ENCODE assay signal across 12 cellular contexts in genomic region chr18:43847164-43848091, GRCh38.
DNase-seq lines count a peak whose midpoint lies in the region; ATAC-seq, FAIRE-seq and TF ChIP-seq lines count a peak whose summit lies in the region.
"Had no signal": no experiment of that assay in that cellular context is flagged by ENCODE, and none has a peak within 500 bp of the region (broad histone marks: within the 10 kb centered on the region; RNA-seq: fewer than 3 reads in every experiment).

No MANE protein-coding gene starts in this region.

- intact Hi-C loops in IMR-90 (cut with micrococcal nuclease), result no loop called here
- intact Hi-C loops in endothelial cell of umbilical vein (cut with micrococcal nuclease), result no loop called here
- intact Hi-C loops in CD4-positive, alpha-beta memory T cell (cut with micrococcal nuclease), result no loop called here
- intact Hi-C loops in activated CD4-positive, alpha-beta T cell treated with anti-CD3 and anti-CD28 coated beads, Interleukin-2, amount 10 ng/mL, durations not matched to agents 24 days and 14 days (cut with micrococcal nuclease), result no loop called here

- ATAC-seq in IMR-90 (ENCODE audit: low read depth), result peak; percentile 76
- ATAC-seq: naive thymus-derived CD4-positive, alpha-beta T cell had no signal

- H4K91ac ChIP-seq in IMR-90 (ENCODE audit: insufficient read depth, low read depth, low read length), result no peak overlapping the region

- H3K27ac ChIP-seq in AG04450 (ENCODE audit: low read depth, low read length) (peak overlapping the region; percentile 65), IMR-90 (ENCODE audit: insufficient read depth, low read length) (peak overlapping the region; percentile 98; the same call in 1 of the 2 replicates), endothelial cell of umbilical vein (ENCODE audit: insufficient read depth, low read depth, low read length) (no peak overlapping the region)
- H3K27ac ChIP-seq in CD4-positive, alpha-beta memory T cell (ENCODE audit: low read depth, low read length), result no peak overlapping the region

- peaks cover 2% of the 10 kb centered on the region; the same call in 1 of the 2 replicates for H3K4me1 ChIP-seq in IMR-90 (ENCODE audit: control insufficient read depth, insufficient read depth, low read length)
- H3K4me1 ChIP-seq in endothelial cell of umbilical vein (ENCODE audit: control insufficient read depth, extremely low read depth, insufficient read depth, low read length), result no peaks in the 10 kb centered on the region
- H3K4me1 ChIP-seq in neuron (ENCODE audit: insufficient read depth, low read length), result peaks cover 7% of the 10 kb centered on the region
- no peaks in the 10 kb centered on the region for H3K4me1 ChIP-seq in CD4-positive, alpha-beta memory T cell (ENCODE audit: insufficient read depth, low read length)

- H3K27me3 Mint-ChIP-seq in CD4-positive, alpha-beta memory T cell, result no peaks in the 10 kb centered on the region
- H3K27me3 Mint-ChIP-seq in activated CD4-positive, alpha-beta T cell treated with anti-CD3 and anti-CD28 coated beads, Interleukin-2, amount 10 ng/mL, durations not matched to agents 24 days and 14 days, result no peaks in the 10 kb centered on the region
- H3K27me3 Mint-ChIP-seq: CD4-positive, CD25-positive, alpha-beta regulatory T cell; naive thymus-derived CD4-positive, alpha-beta T cell had no signal

- H3K36me3 Mint-ChIP-seq in CD4-positive, alpha-beta memory T cell, result no peaks in the 10 kb centered on the region
- H3K36me3 Mint-ChIP-seq in activated CD4-positive, alpha-beta T cell treated with anti-CD3 and anti-CD28 coated beads, Interleukin-2, amount 10 ng/mL, durations not matched to agents 24 days and 14 days (ENCODE audit: low read depth), result no peaks in the 10 kb centered on the region
- H3K36me3 Mint-ChIP-seq: CD4-positive, CD25-positive, alpha-beta regulatory T cell; naive thymus-derived CD4-positive, alpha-beta T cell had no signal

- H2AK5ac ChIP-seq in IMR-90 (ENCODE audit: low read depth, low read length), result no peak overlapping the region

- no peaks in the 10 kb centered on the region for H3K27me3 ChIP-seq in AG04450 (ENCODE audit: control insufficient read depth, insufficient read depth, low read length)
- no peaks in the 10 kb centered on the region for H3K27me3 ChIP-seq in IMR-90 (ENCODE audit: control insufficient read depth, insufficient read depth, low read length)
- no peaks in the 10 kb centered on the region for H3K27me3 ChIP-seq in endothelial cell of umbilical vein (ENCODE audit: control insufficient read depth in 2 of 2, insufficient read depth in 2 of 2, low read length in 2 of 2)
- H3K27me3 ChIP-seq in neuron (ENCODE audit: insufficient read depth, low read length), result no peaks in the 10 kb centered on the region
- H3K27me3 ChIP-seq in CD4-positive, alpha-beta memory T cell (ENCODE audit: insufficient read depth, low read length), result no peaks in the 10 kb centered on the region

- peak overlapping the region; percentile 49 to 73; a peak in 3 of 4 replicates for H4K8ac ChIP-seq in IMR-90 (ENCODE audit: low read depth in 2 of 2, low read length in 2 of 2)

- H2BK5ac ChIP-seq in IMR-90 (ENCODE audit: low read depth, low read length, poor library complexity, severe bottlenecking), result no peak overlapping the region

- H3K18ac ChIP-seq in IMR-90 (ENCODE audit: low read depth, low read length), result peak overlapping the region; percentile 78; the same call in 1 of the 2 replicates

- peak overlapping the region; percentile 78; the same call in 1 of the 2 replicates for H4K5ac ChIP-seq in IMR-90 (ENCODE audit: low read depth, low read length)

- no peaks in the 10 kb centered on the region for H3K79me1 ChIP-seq in IMR-90 (ENCODE audit: low read depth in 1 of 2, low read length in 2 of 2)

- BruUV-seq in IMR-90 (replicated peaks; lab: Mats Ljungman, UMichigan) (no TSS peak), endothelial cell of umbilical vein (replicated peaks; lab: Mats Ljungman, UMichigan) (no TSS peak)

- dilution Hi-C loops in IMR-90 (cut with HindIII; ENCODE audit: low sequenced_read_pairs, unreplicated experiment), result no loop called here
- dilution Hi-C loops in endothelial cell of umbilical vein (cut with MboI; ENCODE audit: extremely low pct_ligation_motif_present, low sequenced_read_pairs), result no loop called here

- peak overlapping the region; percentile 83 for H2BK120ac ChIP-seq in IMR-90 (ENCODE audit: low read depth, low read length)

- TF ChIP-seq POLR2A in IMR-90 (IDR thresholded peaks at IDR 0.05; ENCODE audit: low read depth, low read length) (no peak), endothelial cell of umbilical vein (IDR thresholded peaks at IDR 0.05; ENCODE audit: low read depth, low read length) (no peak)

- WGBS in IMR-90 (ENCODE audit: extremely low coverage in 2 of 2, insufficient read length in 1 of 2), 2 experiments, result no CpG with 5 or more reads among the region's 8 CpGs

- peak overlapping the region; percentile 11; the same call in 1 of the 3 replicates for H2BK15ac ChIP-seq in IMR-90 (ENCODE audit: low read depth, low read length)

- H2BK20ac ChIP-seq in IMR-90 (ENCODE audit: low read depth, low read length), result peak overlapping the region; percentile 77

- H3K27ac Mint-ChIP-seq in CD4-positive, alpha-beta memory T cell, result no peak overlapping the region
- no peak overlapping the region for H3K27ac Mint-ChIP-seq in activated CD4-positive, alpha-beta T cell treated with anti-CD3 and anti-CD28 coated beads, Interleukin-2, amount 10 ng/mL, durations not matched to agents 24 days and 14 days
- H3K27ac Mint-ChIP-seq: CD4-positive, CD25-positive, alpha-beta regulatory T cell; HFFc6; naive thymus-derived CD4-positive, alpha-beta T cell had no signal

- no peak for FAIRE-seq in endothelial cell of umbilical vein (lab: Jason Lieb, UNC)

- peak overlapping the region; percentile 30; the same call in 1 of the 2 replicates for H3K56ac ChIP-seq in IMR-90 (ENCODE audit: extremely low read depth, insufficient read depth, low read length)

- H3K4me3 Mint-ChIP-seq in CD4-positive, alpha-beta memory T cell, result no peak overlapping the region
- H3K4me3 Mint-ChIP-seq in activated CD4-positive, alpha-beta T cell treated with anti-CD3 and anti-CD28 coated beads, Interleukin-2, amount 10 ng/mL, durations not matched to agents 24 days and 14 days, result no peak overlapping the region
- H3K4me3 Mint-ChIP-seq: CD4-positive, CD25-positive, alpha-beta regulatory T cell; HFFc6; naive thymus-derived CD4-positive, alpha-beta T cell had no signal

- in situ Hi-C loops in IMR-90 (cut with MboI; ENCODE audit: low sequenced_read_pairs), result no loop called here

- TF ChIP-seq RAD21 in IMR-90 (IDR thresholded peaks at IDR 0.05; ENCODE audit: low read length), result no peak

- H2AFZ ChIP-seq in IMR-90 (replicated peaks; ENCODE audit: low read length, poor library complexity) (no peak overlapping the region), endothelial cell of umbilical vein (ENCODE audit: low read depth, low read length) (no peak overlapping the region), neuron (ENCODE audit: low read depth, low read length) (peak overlapping the region; percentile 99)

- H3K4me3 ChIP-seq in AG04450 (ENCODE audit: low read depth, low read length), result no peak overlapping the region
- H3K4me3 ChIP-seq in IMR-90 (ENCODE audit: insufficient read depth, low read depth, low read length), result no peak overlapping the region
- no peak overlapping the region for H3K4me3 ChIP-seq in endothelial cell of umbilical vein (replicated peaks in 1 of 3; ENCODE audit: insufficient read depth in 1 of 3, low read depth in 1 of 3, low read length in 3 of 3)
- H3K4me3 ChIP-seq in neuron (ENCODE audit: low read length), result no peak overlapping the region
- no peak overlapping the region for H3K4me3 ChIP-seq in CD4-positive, alpha-beta memory T cell (ENCODE audit: low read length in 2 of 2)

- peak overlapping the region; percentile 48; the same call in 1 of the 2 replicates for H3K4ac ChIP-seq in IMR-90 (ENCODE audit: low read depth, low read length)

- POLR2A ChIA-PET in AG04450 (lab: Yijun Ruan, JAX) (interaction anchor here (0.6 kb wide), 1 partner anchor 57 kb away, joined by 3 read pairs; no protein-coding TSS in a partner anchor), IMR-90 (lab: Charles Lee; ENCODE audit: unreplicated experiment) (no interaction called here), endothelial cell of umbilical vein (lab: Charles Lee) (no interaction called here)
- POLR2A ChIA-PET in CD4-positive, alpha-beta memory T cell (lab: Charles Lee; ENCODE audit: partially characterized antibody), result no interaction called here

- no peaks in the 10 kb centered on the region for H4K20me1 ChIP-seq in IMR-90 (ENCODE audit: insufficient read depth, low read length)
- H4K20me1 ChIP-seq in endothelial cell of umbilical vein (replicated peaks; ENCODE audit: control insufficient read depth, extremely low read depth, insufficient read depth, low read length), result no peaks in the 10 kb centered on the region

- peak; percentile 6 for DNase-seq in AG04450 (ENCODE audit: low read depth, low spot score)
- DNase-seq in IMR-90, result peak; percentile 22
- peak; percentile 33 for DNase-seq in endothelial cell of umbilical vein (ENCODE audit: low read depth, low spot score)
- DNase-seq in CD4-positive, alpha-beta memory T cell, result no peak
- DNase-seq in activated CD4-positive, alpha-beta T cell treated with anti-CD3 and anti-CD28 coated beads, Interleukin-2, amount 10 ng/mL, durations not matched to agents 24 days and 14 days, result no peak
- no peak for DNase-seq in OCI-M2 (lab: John Stamatoyannopoulos, UW; ENCODE audit: unreplicated experiment)
- no peak for DNase-seq in NCI-H2029 (lab: John Stamatoyannopoulos, UW)
- DNase-seq: CD4-positive, CD25-positive, alpha-beta regulatory T cell; HFFc6; naive thymus-derived CD4-positive, alpha-beta T cell; NCI-H524 had no signal

- H3K9me3 Mint-ChIP-seq in CD4-positive, alpha-beta memory T cell, result peaks cover 0 to 15% (median 8%) of the 10 kb centered on the region in 8 donors
- no peaks in the 10 kb centered on the region for H3K9me3 Mint-ChIP-seq in activated CD4-positive, alpha-beta T cell treated with anti-CD3 and anti-CD28 coated beads, Interleukin-2, amount 10 ng/mL, durations not matched to agents 24 days and 14 days

- H3K23ac ChIP-seq in IMR-90 (ENCODE audit: low read depth, low read length), result peak overlapping the region; percentile 82; the same call in 1 of the 2 replicates

- peak overlapping the region; percentile 73 for H3K4me2 ChIP-seq in IMR-90 (ENCODE audit: low read depth, low read length)
- no peak overlapping the region for H3K4me2 ChIP-seq in endothelial cell of umbilical vein (ENCODE audit: insufficient read depth, low read length)

- H3K9me3 ChIP-seq in AG04450 (ENCODE audit: control insufficient read depth, insufficient read depth, low read length) (no peaks in the 10 kb centered on the region), IMR-90 (ENCODE audit: control insufficient read depth, insufficient read depth, low read length) (no peaks in the 10 kb centered on the region), endothelial cell of umbilical vein (replicated peaks; ENCODE audit: control insufficient read depth, insufficient read depth, low read length) (no peaks in the 10 kb centered on the region), neuron (ENCODE audit: low read length) (no peaks in the 10 kb centered on the region)
- no peaks in the 10 kb centered on the region for H3K9me3 ChIP-seq in CD4-positive, alpha-beta memory T cell (ENCODE audit: control insufficient read depth in 1 of 2, low read length in 2 of 2)

- H3K14ac ChIP-seq in IMR-90 (replicated peaks; ENCODE audit: low read depth, low read length), result peak overlapping the region; percentile 63

- no peaks in the 10 kb centered on the region for H3K79me2 ChIP-seq in endothelial cell of umbilical vein (ENCODE audit: control insufficient read depth, insufficient read depth, low read length)

- TF ChIP-seq CTCF in AG04450 (IDR thresholded peaks at IDR 0.05; ENCODE audit: low read depth, low read length) (no peak), IMR-90 (conservative IDR thresholded peaks at IDR 0.05; ENCODE audit: low read depth, low read length) (no peak), endothelial cell of umbilical vein (IDR thresholded peaks at IDR 0.05; ENCODE audit: extremely low read depth in 1 of 2, insufficient read depth in 1 of 2, low read depth in 1 of 2, low read length in 2 of 2) (no peak)

- no peak overlapping the region for H2AK9ac ChIP-seq in IMR-90 (replicated peaks; ENCODE audit: low read depth, low read length, poor library complexity)

- H3K9ac ChIP-seq in IMR-90 (ENCODE audit: low read depth, low read length) (peak overlapping the region; percentile 63; the same call in 1 of the 2 replicates), endothelial cell of umbilical vein (replicated peaks; ENCODE audit: extremely low read depth, insufficient read depth, low read length) (no peak overlapping the region)

- no peaks in the 10 kb centered on the region for H3K36me3 ChIP-seq in IMR-90 (ENCODE audit: control insufficient read depth, insufficient read depth, low read length)
- no peaks in the 10 kb centered on the region for H3K36me3 ChIP-seq in endothelial cell of umbilical vein (ENCODE audit: control insufficient read depth in 2 of 2, extremely low read depth in 1 of 2, insufficient read depth in 2 of 2, low read length in 2 of 2)
- H3K36me3 ChIP-seq in neuron (ENCODE audit: insufficient read depth, low read length), result no peaks in the 10 kb centered on the region
- no peaks in the 10 kb centered on the region for H3K36me3 ChIP-seq in CD4-positive, alpha-beta memory T cell (ENCODE audit: insufficient read depth, low read length)

- CTCF ChIA-PET in AG04450 (lab: Charles Lee) (no interaction called here), IMR-90 (lab: Yijun Ruan, JAX) (no interaction called here), endothelial cell of umbilical vein (lab: Charles Lee) (no interaction called here)
- CTCF ChIA-PET in CD4-positive, alpha-beta memory T cell (lab: Charles Lee; ENCODE audit: partially characterized antibody), result no interaction called here

- H3K9me1 ChIP-seq in IMR-90 (ENCODE audit: insufficient read depth, low read length) (no peaks in the 10 kb centered on the region), endothelial cell of umbilical vein (replicated peaks; ENCODE audit: control insufficient read depth, extremely low read depth, insufficient read depth, low read length) (no peaks in the 10 kb centered on the region)

- H3K4me1 Mint-ChIP-seq in CD4-positive, alpha-beta memory T cell, result no peaks in the 10 kb centered on the region
- H3K4me1 Mint-ChIP-seq in activated CD4-positive, alpha-beta T cell treated with anti-CD3 and anti-CD28 coated beads, Interleukin-2, amount 10 ng/mL, durations not matched to agents 24 days and 14 days, result no peaks in the 10 kb centered on the region
- H3K4me1 Mint-ChIP-seq: CD4-positive, CD25-positive, alpha-beta regulatory T cell; naive thymus-derived CD4-positive, alpha-beta T cell had no signal

Comparison
In these comparisons a context has a peak if more than half of its experiments do, and no peak if none do; other contexts are left out.
1. DNase-seq: peak in AG04450 (single experiment), IMR-90 (single experiment) and endothelial cell of umbilical vein (single experiment); none in CD4-positive, alpha-beta memory T cell (0 of 5), activated CD4-positive, alpha-beta T cell treated with anti-CD3 and anti-CD28 coated beads, Interleukin-2, amount 10 ng/mL, durations not matched to agents 24 days and 14 days (single experiment), OCI-M2 (single experiment) and NCI-H2029 (single experiment).
2. H3K27ac ChIP-seq: peak in AG04450 (single experiment) and IMR-90 (single experiment); none in endothelial cell of umbilical vein (single experiment) and CD4-positive, alpha-beta memory T cell (single experiment).